In the genomic region with DNA sequence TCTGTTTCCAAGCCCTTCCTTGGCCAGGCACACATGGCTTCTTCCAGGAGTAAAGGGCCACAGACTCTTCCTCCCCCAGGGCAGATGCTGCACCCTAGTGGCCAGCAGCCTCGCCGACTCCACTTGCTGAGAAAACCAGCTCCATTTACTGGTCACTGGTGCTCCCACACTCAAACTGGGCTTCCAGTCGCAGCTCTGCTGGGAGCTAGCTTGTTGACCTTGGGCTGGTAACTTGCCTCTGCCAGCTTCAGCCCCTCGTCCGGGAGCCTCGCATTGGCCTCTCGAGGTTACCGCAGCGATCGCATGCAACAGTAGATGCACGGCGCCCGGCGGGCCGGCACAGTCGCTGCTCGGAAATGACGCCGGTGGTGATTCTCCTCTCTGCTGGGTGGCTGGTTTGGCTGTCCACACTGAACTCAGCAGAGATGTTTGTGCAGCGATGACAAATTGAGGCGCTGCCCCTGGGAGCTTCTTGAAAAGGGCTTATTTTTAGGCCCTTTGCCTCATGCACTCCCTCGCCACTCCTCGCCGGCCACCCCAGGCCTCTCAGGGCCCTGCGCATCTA, we compare ENCODE assay signal across 8 cellular contexts.
DNase-seq lines count a peak whose midpoint lies in the region; ATAC-seq and TF ChIP-seq lines count a peak whose summit lies in the region.

No MANE protein-coding gene starts in this region.

- TF ChIP-seq RAD21 in Ishikawa (IDR thresholded peaks at IDR 0.05; ENCODE audit: low read depth), result peak; percentile 80

- peak; percentile 63 for DNase-seq in ELR (ENCODE audit: low read depth)
- peak; percentile 38 for DNase-seq in activated CD4-positive, alpha-beta T cell treated with anti-CD3 and anti-CD28 coated beads, Interleukin-2, amount 50 U/mL, for 1 hour
- peak; percentile 59 for DNase-seq in endothelial cell (ENCODE audit: low spot score)
- DNase-seq in naive thymus-derived CD8-positive, alpha-beta T cell, result peak in 7 of 10 donors; percentile 25 to 69 (median 37)
- DNase-seq in upper lobe of left lung, result peak; percentile 57 to 85

- 80 to 84% methylated on average over 18 to 25 of the region's 25 CpGs for WGBS in upper lobe of left lung, 2 donors

- no peak overlapping the region for H3K27ac Mint-ChIP-seq in endothelial cell (ENCODE audit: unreplicated experiment)
- H3K27ac Mint-ChIP-seq in naive thymus-derived CD8-positive, alpha-beta T cell, result peak overlapping the region in 2 of 10 donors; percentile 31 to 40

- peak overlapping the region; percentile 5 to 63 (median 50) for H3K27ac ChIP-seq in upper lobe of left lung

- peaks cover 21 to 69% (median 43%) of the 10 kb centered on the region in 4 donors for H3K36me3 ChIP-seq in upper lobe of left lung

- TF ChIP-seq EP300 in Ishikawa (IDR thresholded peaks at IDR 0.05; ENCODE audit: borderline replicate concordance), result no peak
- TF ChIP-seq EP300 in upper lobe of left lung (IDR thresholded peaks at IDR 0.05), result no peak

- no peak for TF ChIP-seq POLR2A in upper lobe of left lung (IDR thresholded peaks at IDR 0.05)

- no peak for ATAC-seq in naive thymus-derived CD8-positive, alpha-beta T cell
- ATAC-seq in upper lobe of left lung (ENCODE audit: low FRiP score in 2 of 2) (peak in 1 of 2 donors; percentile 20), HG02938 (IDR thresholded peaks at IDR 0.05; ENCODE audit: unreplicated experiment) (no peak), HG03135 (IDR thresholded peaks at IDR 0.05; ENCODE audit: unreplicated experiment) (no peak)

- POLR2A ChIA-PET in naive thymus-derived CD8-positive, alpha-beta T cell (lab: Charles Lee), result no interaction called here

- H3K9me3 ChIP-seq in upper lobe of left lung, result no peaks in the 10 kb centered on the region

- H3K4me1 Mint-ChIP-seq in endothelial cell (ENCODE audit: unreplicated experiment), result peaks cover 23% of the 10 kb centered on the region
- H3K4me1 Mint-ChIP-seq in naive thymus-derived CD8-positive, alpha-beta T cell, result peaks cover 0 to 2% (median 0%) of the 10 kb centered on the region in 4 donors

- H3K4me3 ChIP-seq in upper lobe of left lung, result no peak overlapping the region

- no peaks in the 10 kb centered on the region for H3K27me3 ChIP-seq in upper lobe of left lung

- peaks cover 13% of the 10 kb centered on the region for H3K27me3 Mint-ChIP-seq in endothelial cell (ENCODE audit: unreplicated experiment)
- no peaks in the 10 kb centered on the region for H3K27me3 Mint-ChIP-seq in naive thymus-derived CD8-positive, alpha-beta T cell

- peaks cover 52% of the 10 kb centered on the region for H3K36me3 Mint-ChIP-seq in endothelial cell (ENCODE audit: low read depth, unreplicated experiment)
- H3K36me3 Mint-ChIP-seq in naive thymus-derived CD8-positive, alpha-beta T cell, result peaks cover 0 to 67% (median 14%) of the 10 kb centered on the region in 3 donors

- no peak overlapping the region for H3K4me3 Mint-ChIP-seq in endothelial cell (ENCODE audit: unreplicated experiment)
- no peak overlapping the region for H3K4me3 Mint-ChIP-seq in naive thymus-derived CD8-positive, alpha-beta T cell

- TF ChIP-seq CTCF in endothelial cell (IDR thresholded peaks at IDR 0.05; ENCODE audit: unreplicated experiment) (peak; percentile 37), upper lobe of left lung (IDR thresholded peaks at IDR 0.05) (peak; percentile 52 to 79 (median 69))

- peaks cover 5 to 37% (median 30%) of the 10 kb centered on the region in 4 donors for H3K4me1 ChIP-seq in upper lobe of left lung

- no peaks in the 10 kb centered on the region for H3K9me3 Mint-ChIP-seq in endothelial cell (ENCODE audit: unreplicated experiment)
- no peaks in the 10 kb centered on the region for H3K9me3 Mint-ChIP-seq in naive thymus-derived CD8-positive, alpha-beta T cell

TF ChIP-seq in Ishikawa, 13 proteins besides CTCF, POLR2A, EP300 and RAD21:
- TF ChIP-seq TEAD4 (IDR thresholded peaks at IDR 0.05), result no peak
- no peak for TF ChIP-seq YY1 (IDR thresholded peaks at IDR 0.05; ENCODE audit: low read depth)
- no peak for TF ChIP-seq TAF1 (IDR thresholded peaks at IDR 0.05; ENCODE audit: low read depth)
- no peak for TF ChIP-seq FOXM1 (IDR thresholded peaks at IDR 0.05; ENCODE audit: borderline replicate concordance, low read depth)
- TF ChIP-seq, protein P1, sequence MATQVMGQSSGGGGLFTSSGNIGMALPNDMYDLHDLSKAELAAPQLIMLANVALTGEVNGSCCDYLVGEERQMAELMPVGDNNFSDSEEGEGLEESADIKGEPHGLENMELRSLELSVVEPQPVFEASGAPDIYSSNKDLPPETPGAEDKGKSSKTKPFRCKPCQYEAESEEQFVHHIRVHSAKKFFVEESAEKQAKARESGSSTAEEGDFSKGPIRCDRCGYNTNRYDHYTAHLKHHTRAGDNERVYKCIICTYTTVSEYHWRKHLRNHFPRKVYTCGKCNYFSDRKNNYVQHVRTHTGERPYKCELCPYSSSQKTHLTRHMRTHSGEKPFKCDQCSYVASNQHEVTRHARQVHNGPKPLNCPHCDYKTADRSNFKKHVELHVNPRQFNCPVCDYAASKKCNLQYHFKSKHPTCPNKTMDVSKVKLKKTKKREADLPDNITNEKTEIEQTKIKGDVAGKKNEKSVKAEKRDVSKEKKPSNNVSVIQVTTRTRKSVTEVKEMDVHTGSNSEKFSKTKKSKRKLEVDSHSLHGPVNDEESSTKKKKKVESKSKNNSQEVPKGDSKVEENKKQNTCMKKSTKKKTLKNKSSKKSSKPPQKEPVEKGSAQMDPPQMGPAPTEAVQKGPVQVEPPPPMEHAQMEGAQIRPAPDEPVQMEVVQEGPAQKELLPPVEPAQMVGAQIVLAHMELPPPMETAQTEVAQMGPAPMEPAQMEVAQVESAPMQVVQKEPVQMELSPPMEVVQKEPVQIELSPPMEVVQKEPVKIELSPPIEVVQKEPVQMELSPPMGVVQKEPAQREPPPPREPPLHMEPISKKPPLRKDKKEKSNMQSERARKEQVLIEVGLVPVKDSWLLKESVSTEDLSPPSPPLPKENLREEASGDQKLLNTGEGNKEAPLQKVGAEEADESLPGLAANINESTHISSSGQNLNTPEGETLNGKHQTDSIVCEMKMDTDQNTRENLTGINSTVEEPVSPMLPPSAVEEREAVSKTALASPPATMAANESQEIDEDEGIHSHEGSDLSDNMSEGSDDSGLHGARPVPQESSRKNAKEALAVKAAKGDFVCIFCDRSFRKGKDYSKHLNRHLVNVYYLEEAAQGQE (IDR thresholded peaks at IDR 0.05; ENCODE audit: low read depth), result no peak
- no peak for TF ChIP-seq EGR1 (IDR thresholded peaks at IDR 0.05)
- TF ChIP-seq NFIC (IDR thresholded peaks at IDR 0.05), result no peak
- TF ChIP-seq, protein P2, sequence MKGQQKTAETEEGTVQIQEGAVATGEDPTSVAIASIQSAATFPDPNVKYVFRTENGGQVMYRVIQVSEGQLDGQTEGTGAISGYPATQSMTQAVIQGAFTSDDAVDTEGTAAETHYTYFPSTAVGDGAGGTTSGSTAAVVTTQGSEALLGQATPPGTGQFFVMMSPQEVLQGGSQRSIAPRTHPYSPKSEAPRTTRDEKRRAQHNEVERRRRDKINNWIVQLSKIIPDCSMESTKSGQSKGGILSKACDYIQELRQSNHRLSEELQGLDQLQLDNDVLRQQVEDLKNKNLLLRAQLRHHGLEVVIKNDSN (IDR thresholded peaks at IDR 0.05), result no peak
- TF ChIP-seq TCF12 (IDR thresholded peaks at IDR 0.05; ENCODE audit: low read depth), result no peak
- no peak for TF ChIP-seq CEBPB (IDR thresholded peaks at IDR 0.05)
- no peak for TF ChIP-seq CREB1 (IDR thresholded peaks at IDR 0.05; ENCODE audit: low read depth)
- TF ChIP-seq MAX (IDR thresholded peaks at IDR 0.05), result no peak
- TF ChIP-seq ZBTB7A (IDR thresholded peaks at IDR 0.05; ENCODE audit: low read depth), result no peak
